ENCODE assay signal across 1 cellular context in genomic region chr13:50319603-50320296, GRCh38.
TF ChIP-seq lines count a peak whose summit lies in the region.

No MANE protein-coding gene starts in this region.

TF ChIP-seq in HCT116, 20 proteins besides CTCF, POLR2A, EP300 and RAD21 (continued from another document):
- no peak for TF ChIP-seq REST (IDR thresholded peaks at IDR 0.05; ENCODE audit: low read depth)
- TF ChIP-seq ZBTB33 (IDR thresholded peaks at IDR 0.05; ENCODE audit: extremely low read depth, insufficient replicate concordance, low read length) = no peak
- TF ChIP-seq ZFX (IDR thresholded peaks at IDR 0.05) = no peak
- no peak for TF ChIP-seq EZH2phosphoT487 (IDR thresholded peaks at IDR 0.05; ENCODE audit: borderline replicate concordance)
